1 cellular context compared by ENCODE assay signal in the genomic region with DNA sequence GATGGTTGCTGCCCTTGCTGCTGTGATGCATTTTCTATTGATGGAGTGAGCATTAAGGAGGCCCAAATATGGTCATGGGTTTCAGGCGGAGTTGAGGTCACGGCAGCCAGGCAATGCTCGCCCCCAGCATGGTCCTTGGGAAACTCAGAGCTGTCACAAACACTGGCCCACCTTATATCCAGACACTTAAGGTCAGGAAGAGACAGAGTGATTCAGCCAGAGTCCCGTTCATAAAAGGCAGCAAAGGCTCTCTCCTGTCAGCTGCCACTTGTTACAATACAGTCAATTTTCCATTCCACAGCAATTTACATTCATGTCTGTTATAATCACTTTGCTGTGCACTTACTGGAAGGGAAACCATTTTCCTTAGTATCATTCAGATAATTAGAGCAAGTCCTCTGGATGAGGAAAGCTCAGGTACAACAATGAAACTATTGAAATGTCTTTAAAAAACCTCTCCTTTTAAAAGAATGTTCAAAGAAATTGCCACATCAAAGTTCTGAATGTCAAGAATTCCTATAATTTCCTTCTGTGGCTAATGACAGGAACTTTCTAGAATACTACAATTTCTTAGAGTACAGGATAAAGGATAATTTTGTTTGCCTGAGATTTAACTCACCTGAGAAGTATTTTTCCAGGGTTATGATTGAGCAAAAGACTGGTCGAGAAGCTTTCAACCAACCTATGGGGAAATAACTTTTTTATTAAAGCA.
TF ChIP-seq lines count a peak whose summit lies in the region.

No MANE protein-coding gene starts in this region.

TF ChIP-seq in GM12878, 131 proteins besides CTCF, POLR2A, EP300 and RAD21:
- no peak for TF ChIP-seq ZNF622 (IDR thresholded peaks at IDR 0.05)
- TF ChIP-seq SRF (IDR thresholded peaks at IDR 0.05; ENCODE audit: low read depth in 2 of 2, low read length in 2 of 2) = peak; percentile 25 to 75; a peak in 2 of 4 replicates
TF ChIP-seq in GM12878: peak in this region for 1.
